Comparison of ENCODE assay signal across 8 cellular contexts in genomic region chrX:101931494-101932248, GRCh38. TPM values are rescaled to one million over a fixed set of nuclear protein-coding genes. Genes with fewer than 3 reads are reported as not detected.
DNase-seq lines count a peak whose midpoint lies in the region; ATAC-seq, FAIRE-seq and TF ChIP-seq lines count a peak whose summit lies in the region.

ZMAT1 (minus strand) TSS chrX:101932027; CDS start chrX:101932008, 19 bp downstream.

- H3K4me1 ChIP-seq in A549 = no peaks in the 10 kb centered on the region

- no peaks in the 10 kb centered on the region for H3K36me3 ChIP-seq in WERI-Rb-1

- H3K27me3 ChIP-seq in WERI-Rb-1 (ENCODE audit: insufficient read depth, low read depth, severe bottlenecking) = no peaks in the 10 kb centered on the region

- no peak for FAIRE-seq in A549 (lab: Jason Lieb, UNC)

- H3K4me3 ChIP-seq in A549 (peak within 1 kb of the TSS; percentile 78), WERI-Rb-1 (ENCODE audit: low read depth, low read length) (peak within 1 kb of the TSS; percentile 46)

- POLR2A ChIA-PET in A549 (lab: Yijun Ruan, JAX) = interaction anchor here (0.6 to 2.0 kb wide), 10 partner anchors 9 to 541 kb away, joined by 3 to 9 read pairs (median 4); partner anchors contain the start of gene RPL36A

- H3K9me3 ChIP-seq in A549 (peaks cover 8% of the 10 kb centered on the region), WERI-Rb-1 (ENCODE audit: severe bottlenecking) (no peaks in the 10 kb centered on the region)

- no peak for TF ChIP-seq CTCF in A549 (IDR thresholded peaks at IDR 0.05)
- TF ChIP-seq CTCF in WERI-Rb-1 (IDR thresholded peaks at IDR 0.05; ENCODE audit: low read depth, low read length) = no peak

- TF ChIP-seq EP300 in A549 (IDR thresholded peaks at IDR 0.05) = no peak

- CTCF ChIA-PET in A549 (lab: Yijun Ruan, JAX) = no interaction called here

- ATAC-seq in A549 (peak; percentile 92 to 95), HG03066 (IDR thresholded peaks at IDR 0.05; ENCODE audit: low read depth, unreplicated experiment) (peak; percentile 93)

- peak; percentile 53 to 93 for DNase-seq in A549 (ENCODE audit: low read depth in 1 of 2, low spot score in 1 of 2)
- DNase-seq in NCI-H2107 treated with DMSO at 0.1 percent for 48 hours (lab: John Stamatoyannopoulos, UW; ENCODE audit: unreplicated experiment) = peak; percentile 83
- DNase-seq in WERI-Rb-1 = peak; percentile 90
- peak; percentile 7 to 93 (median 76) for DNase-seq in caudate nucleus (lab: John Stamatoyannopoulos, UW)
- peak; percentile 79 for DNase-seq in iris pigment epithelial cell (ENCODE audit: low read depth)
- peak; percentile 80 to 89 for DNase-seq in stimulated activated CD4-positive, alpha-beta T cell treated with anti-CD3 and anti-CD28 coated beads, Interleukin-12 subunit alpha, Interleukin-12 subunit beta, amount 100 ng/mL, for 24 hours (ENCODE audit: low read depth in 2 of 2)

- TF ChIP-seq RAD21 in A549 (conservative IDR thresholded peaks at IDR 0.05 in 1 of 2, IDR thresholded peaks at IDR 0.05 in 1 of 2) = no peak

- peak within 1 kb of the TSS; percentile 74 for H3K4me2 ChIP-seq in A549

- WGBS in A549 (ENCODE audit: missing lambda C conversion rate) = under 1% methylated on average over 21 of the region's 74 CpGs

- TF ChIP-seq POLR2A in A549 (IDR thresholded peaks at IDR 0.05; ENCODE audit: low read length) (peak; percentile 88), GM18526 (IDR thresholded peaks at IDR 0.05; ENCODE audit: extremely low read depth, insufficient read length) (peak; percentile 71)

- H3K27ac ChIP-seq in A549 (peak within 1 kb of the TSS; percentile 78 to 91), WERI-Rb-1 (peak within 1 kb of the TSS; percentile 94), caudate nucleus (ENCODE audit: low read depth, low read length) (peak within 1 kb of the TSS; percentile 90)

TF ChIP-seq in A549, 52 proteins besides CTCF, POLR2A, EP300 and RAD21:
- no peak for TF ChIP-seq EHF (CRISPR knock-in tag; IDR thresholded peaks at IDR 0.05)
- no peak for TF ChIP-seq EHMT2 (IDR thresholded peaks at IDR 0.05; ENCODE audit: low read depth)
- TF ChIP-seq BCL3 (IDR thresholded peaks at IDR 0.05) = peak; percentile 56; the same call in 1 of the 3 replicates
- peak in 1 of 2 experiments; percentile 50; a peak in 2 of 5 replicates for TF ChIP-seq JUN (IDR thresholded peaks at IDR 0.05)
- TF ChIP-seq CEBPB (IDR thresholded peaks at IDR 0.05) = peak; percentile 27 to 72; a peak in 3 of 4 replicates
- TF ChIP-seq PHF8 (IDR thresholded peaks at IDR 0.05; ENCODE audit: borderline replicate concordance, low read depth) = peak; percentile 99

RNA-seq across cellular contexts. Expression of gene ZMAT1, which starts in this region (rescaled TPM):
- polyA plus RNA-seq in A549 (2011; rRNA removed) (0.46 and 0.59 TPM in 2 replicates), A549 (2017; fragmentation: RNase III; extraction: RNeasy Plus Mini Kit Qiagen cat#74134 plus additional on column Dnase treatment) (0.03 to 0.08 TPM (median 0.05 TPM) in 3 replicates)
- 0.01 TPM in 1 of 2 replicates, not detected in the other for polyA plus RNA-seq in A549 (2012; cell fraction: cytosol; rRNA removed)
- polyA plus RNA-seq in A549 (2012; cell fraction: nucleus; rRNA removed) = 0.04 and 0.05 TPM in 2 replicates
- 0.08 and 0.19 TPM in 2 replicates for polyA minus RNA-seq in A549 (2011; rRNA and poly(A)+ RNA removed)

Comparison
In these comparisons a context has a peak if more than half of its experiments do, and no peak if none do; other contexts are left out.
1. Peak in every context shown above with its lines: DNase-seq, ATAC-seq, H3K4me3 ChIP-seq and H3K27ac ChIP-seq.
2. Peak in DNase-seq, ATAC-seq, H3K4me3 ChIP-seq, H3K27ac ChIP-seq and H3K4me2 ChIP-seq in A549; RNA of the gene not detected or under 1 TPM.